ENCODE assay signal across 8 cellular contexts in genomic region chr17:36721560-36722120, GRCh38.
DNase-seq lines count a peak whose midpoint lies in the region; ATAC-seq, FAIRE-seq and TF ChIP-seq lines count a peak whose summit lies in the region.

No MANE protein-coding gene starts in this region.

- no peaks in the 10 kb centered on the region for H3K27me3 Mint-ChIP-seq in endodermal cell (ENCODE audit: insufficient read depth)

- DNase-seq in activated CD4-positive, CD25-positive, alpha-beta regulatory T cell treated with anti-CD3 and anti-CD28 coated beads, Interleukin-2, amount 50 U/mL, for 72 hours, result no peak
- DNase-seq in NCI-H69 (lab: John Stamatoyannopoulos, UW) (peak; percentile 98), endodermal cell (no peak), body of pancreas (no peak), H54 (ENCODE audit: insufficient read length, low spot score) (no peak)

- no peak for TF ChIP-seq POLR2A in body of pancreas (IDR thresholded peaks at IDR 0.05)
- no peak for TF ChIP-seq POLR2A in H54 (IDR thresholded peaks at IDR 0.05; ENCODE audit: low read depth, low read length)

- H3K4me1 Mint-ChIP-seq in endodermal cell, result peaks cover 46% of the 10 kb centered on the region

- intact Hi-C loops in body of pancreas (cut with DNase I), result no loop called here

- no peak overlapping the region for H3K27ac ChIP-seq in endodermal cell (ENCODE audit: low read depth, low read length)
- H3K27ac ChIP-seq in body of pancreas, result no peak overlapping the region

- peaks cover 23% of the 10 kb centered on the region for H3K4me1 ChIP-seq in endodermal cell (ENCODE audit: control insufficient read depth, insufficient read depth, low read length)
- peaks cover 3% of the 10 kb centered on the region for H3K4me1 ChIP-seq in skeletal muscle satellite cell (ENCODE audit: control insufficient read depth, insufficient read depth, low read length)
- peaks cover 8% of the 10 kb centered on the region for H3K4me1 ChIP-seq in body of pancreas

- H3K9ac ChIP-seq in endodermal cell (ENCODE audit: extremely low read depth, low read length, poor library complexity, severe bottlenecking) (no peak overlapping the region), skeletal muscle satellite cell (ENCODE audit: low read depth, low read length) (no peak overlapping the region)

- H3K36me3 ChIP-seq in endodermal cell (ENCODE audit: control insufficient read depth, insufficient read depth, low read length) (no peaks in the 10 kb centered on the region), skeletal muscle satellite cell (ENCODE audit: insufficient read depth, low read length) (no peaks in the 10 kb centered on the region), body of pancreas (replicated peaks in 1 of 2; ENCODE audit: insufficient read depth in 1 of 2, low read depth in 2 of 2) (no peaks in the 10 kb centered on the region)

- peak; percentile 74 to 75 for ATAC-seq in activated CD4-positive, CD25-positive, alpha-beta regulatory T cell treated with anti-CD3 and anti-CD28 coated beads, Interleukin-2, amount 50 U/mL, for 24 hours
- no peak for ATAC-seq in body of pancreas
- ATAC-seq in GM18867 (IDR thresholded peaks at IDR 0.05; ENCODE audit: unreplicated experiment), result no peak

- H3K4me3 ChIP-seq in endodermal cell (ENCODE audit: low read length), result peak overlapping the region; percentile 52
- H3K4me3 ChIP-seq in skeletal muscle satellite cell (ENCODE audit: low read length), result peak overlapping the region; percentile 56
- no peak overlapping the region for H3K4me3 ChIP-seq in body of pancreas

- peak overlapping the region; percentile 51 for H3K4me3 Mint-ChIP-seq in endodermal cell

- no peaks in the 10 kb centered on the region for H3K36me3 Mint-ChIP-seq in endodermal cell (ENCODE audit: low read depth)

- WGBS in endodermal cell (ENCODE audit: insufficient coverage in 1 of 2, insufficient read length in 1 of 2), 2 experiments, result 78 to 84% methylated on average over 7 to 8 of the region's 8 CpGs
- WGBS in body of pancreas, 2 donors, result 29 to 36% methylated on average over 8 of the region's 8 CpGs

- H3K9me3 Mint-ChIP-seq in endodermal cell, result no peaks in the 10 kb centered on the region

- FAIRE-seq in H54 (lab: Jason Lieb, UNC), result no peak

- H3K27ac Mint-ChIP-seq in endodermal cell, result peak overlapping the region; percentile 18

- H3K4me2 ChIP-seq in skeletal muscle satellite cell (ENCODE audit: low read length), result peak overlapping the region; percentile 79

- TF ChIP-seq CTCF in endodermal cell (conservative IDR thresholded peaks at IDR 0.05), result no peak
- no peak for TF ChIP-seq CTCF in body of pancreas (IDR thresholded peaks at IDR 0.05)

- H3K27me3 ChIP-seq in endodermal cell (ENCODE audit: control insufficient read depth, insufficient read depth, low read length, poor library complexity, severe bottlenecking), result no peaks in the 10 kb centered on the region
- peaks cover 76% of the 10 kb centered on the region for H3K27me3 ChIP-seq in skeletal muscle satellite cell (ENCODE audit: control insufficient read depth, insufficient read depth, low read length)
- no peaks in the 10 kb centered on the region for H3K27me3 ChIP-seq in body of pancreas

- no peaks in the 10 kb centered on the region for H3K9me3 ChIP-seq in endodermal cell (ENCODE audit: control insufficient read depth, low read length)
- H3K9me3 ChIP-seq in skeletal muscle satellite cell (replicated peaks; ENCODE audit: low read length), result no peaks in the 10 kb centered on the region
- no peaks in the 10 kb centered on the region for H3K9me3 ChIP-seq in body of pancreas

Comparison
In these comparisons a context has a peak if more than half of its experiments do, and no peak if none do; other contexts are left out.
1. ATAC-seq: peak in activated CD4-positive, CD25-positive, alpha-beta regulatory T cell treated with anti-CD3 and anti-CD28 coated beads, Interleukin-2, amount 50 U/mL, for 24 hours (2 of 2); none in body of pancreas (single experiment) and GM18867 (single experiment).
2. H3K4me3 ChIP-seq: peak in endodermal cell (single experiment) and skeletal muscle satellite cell (single experiment); none in body of pancreas (0 of 2).